In the genomic region with DNA sequence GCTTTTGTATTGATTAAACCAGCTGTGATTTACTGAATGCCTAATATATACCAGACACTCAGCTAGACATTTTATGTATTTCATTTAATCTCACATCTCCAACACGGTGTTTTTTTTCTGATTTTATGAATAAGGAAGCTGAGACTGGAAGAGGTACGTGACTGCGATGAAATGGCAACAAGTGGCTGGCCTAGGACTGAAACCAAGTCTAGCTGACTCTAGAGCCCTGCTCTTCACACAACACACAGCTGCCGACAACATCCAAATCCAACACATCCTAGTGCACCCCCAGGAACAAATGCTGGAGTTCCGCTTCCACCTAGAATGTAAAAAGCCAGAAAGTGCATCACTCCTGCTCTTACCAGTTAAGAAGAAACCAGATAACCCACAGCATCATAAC, we compare ENCODE assay signal across 13 cellular contexts.
"Had no signal": no experiment of that assay in that cellular context is flagged by ENCODE, and none has a peak within 500 bp of the region (broad histone marks: within the 10 kb centered on the region; RNA-seq: fewer than 3 reads in every experiment).

No MANE protein-coding gene starts in this region.

- H3K9me3 Mint-ChIP-seq: central memory CD8-positive, alpha-beta T cell; dendritic cell treated with granulocyte-macrophage colony-stimulating factor and Interleukin-4, amounts not matched to agents 40 ng/mL and 50 ng/mL, for 4 days; T-helper 2 cell treated with Interferon-gamma antibody and Interleukin-4, amounts not matched to agents 5 μg/mL and 100 μg/mL, for 36 hours had no signal

- H3K27ac Mint-ChIP-seq: dendritic cell treated with granulocyte-macrophage colony-stimulating factor and Interleukin-4, amounts not matched to agents 40 ng/mL and 50 ng/mL, for 4 days had no signal

- ATAC-seq: body of pancreas had no signal

- DNase-seq: activated CD4-positive, alpha-beta T cell treated with anti-CD3 and anti-CD28 coated beads for 1 hour; body of pancreas; erythroblast; hippocampal formation; retina; SHP77 treated with DMSO at 0.1 percent for 48 hours; stimulated activated naive CD4-positive, alpha-beta T cell had no signal

- H3K4me3 ChIP-seq: body of pancreas, skin epidermis, thoracic aorta had no signal

- H3K4me3 Mint-ChIP-seq: central memory CD8-positive, alpha-beta T cell; dendritic cell treated with granulocyte-macrophage colony-stimulating factor and Interleukin-4, amounts not matched to agents 40 ng/mL and 50 ng/mL, for 4 days; T-helper 2 cell treated with Interferon-gamma antibody and Interleukin-4, amounts not matched to agents 5 μg/mL and 100 μg/mL, for 36 hours had no signal

- H3K9me3 ChIP-seq: body of pancreas, thoracic aorta had no signal

- H3K27me3 Mint-ChIP-seq: central memory CD8-positive, alpha-beta T cell; dendritic cell treated with granulocyte-macrophage colony-stimulating factor and Interleukin-4, amounts not matched to agents 40 ng/mL and 50 ng/mL, for 4 days had no signal

- H3K27ac ChIP-seq: body of pancreas, parathyroid adenoma, skin epidermis, thoracic aorta had no signal

- H3K27me3 ChIP-seq: body of pancreas had no signal

- H3K4me1 ChIP-seq: body of pancreas, parathyroid adenoma had no signal
